ENCODE assay signal across 21 cellular contexts in the genomic region with DNA sequence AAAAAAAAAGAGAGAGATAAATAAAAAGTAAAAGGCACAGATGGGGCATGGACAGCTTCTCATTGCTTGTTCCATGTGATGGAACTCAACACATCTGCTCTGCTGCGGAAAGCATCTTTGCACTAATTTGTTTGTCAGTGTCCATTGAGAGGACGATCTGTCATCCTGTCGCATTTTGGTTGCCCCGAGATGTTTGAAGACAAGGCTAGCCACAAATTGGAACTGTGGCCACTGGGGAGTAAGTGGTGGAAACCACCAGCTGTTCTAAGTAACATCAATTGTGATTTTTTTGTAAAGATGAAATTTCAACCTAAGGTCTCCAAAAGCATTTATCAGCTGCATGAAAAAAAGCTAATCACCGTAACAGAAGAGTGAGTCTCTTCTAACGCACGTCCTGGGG.
DNase-seq lines count a peak whose midpoint lies in the region; ATAC-seq and TF ChIP-seq lines count a peak whose summit lies in the region.
"Had no signal": no experiment of that assay in that cellular context is flagged by ENCODE, and none has a peak within 500 bp of the region (broad histone marks: within the 10 kb centered on the region; RNA-seq: fewer than 3 reads in every experiment).

No MANE protein-coding gene starts in this region.

- H3K9ac ChIP-seq in Karpas-422 (ENCODE audit: low read length) = peak overlapping the region; percentile 51

- intact Hi-C loops in heart left ventricle (cut with DNase I) = loop anchor here in 1 of 10 donors (10.0 kb wide), 1 partner anchor 1620 kb away; no protein-coding TSS in a partner anchor

- H3K9me3 ChIP-seq in right atrium auricular region (no peaks in the 10 kb centered on the region), heart left ventricle (peaks cover 0 to 2% (median 0%) of the 10 kb centered on the region in 12 donors), Karpas-422 (ENCODE audit: low read length) (no peaks in the 10 kb centered on the region), WERI-Rb-1 (ENCODE audit: severe bottlenecking) (no peaks in the 10 kb centered on the region)
- H3K9me3 ChIP-seq: MG63, Peyer's patch had no signal

- WGBS in heart left ventricle, 4 donors = 68 to 81% (median 75%) methylated on average over 7 of the region's 7 CpGs

- no peaks in the 10 kb centered on the region for H3K9me3 Mint-ChIP-seq in memory B cell

- H3K36me3 ChIP-seq in right atrium auricular region = no peaks in the 10 kb centered on the region
- no peaks in the 10 kb centered on the region for H3K36me3 ChIP-seq in heart left ventricle
- no peaks in the 10 kb centered on the region for H3K36me3 ChIP-seq in Karpas-422 (ENCODE audit: insufficient read depth, low read length)
- no peaks in the 10 kb centered on the region for H3K36me3 ChIP-seq in WERI-Rb-1
- H3K36me3 ChIP-seq: MG63, Peyer's patch had no signal

- H3K4me1 Mint-ChIP-seq in memory B cell = peaks cover 55% of the 10 kb centered on the region

- peak overlapping the region; percentile 22 for H3K27ac Mint-ChIP-seq in memory B cell
- H3K27ac Mint-ChIP-seq: CD14-positive monocyte, T-cell had no signal

- no peak for TF ChIP-seq POLR2A in heart left ventricle (IDR thresholded peaks at IDR 0.05)

- H3K27me3 ChIP-seq in right atrium auricular region = no peaks in the 10 kb centered on the region
- peaks cover 0 to 30% (median 0%) of the 10 kb centered on the region in 9 donors for H3K27me3 ChIP-seq in heart left ventricle
- no peaks in the 10 kb centered on the region for H3K27me3 ChIP-seq in Karpas-422 (ENCODE audit: low read length)
- peaks cover 3% of the 10 kb centered on the region for H3K27me3 ChIP-seq in WERI-Rb-1 (ENCODE audit: insufficient read depth, low read depth, severe bottlenecking)
- H3K27me3 ChIP-seq: Peyer's patch had no signal

- DNase-seq in right atrium auricular region (ENCODE audit: low spot score) (peak; percentile 30), heart left ventricle (no peak), Karpas-422 (peak; percentile 63), memory B cell (ENCODE audit: low spot score in 2 of 2) (no peak), occipital lobe (lab: John Stamatoyannopoulos, UW) (no peak), amniotic stem cell (lab: John Stamatoyannopoulos, UW) (no peak), WERI-Rb-1 (no peak)
- DNase-seq in stimulated activated CD4-positive, alpha-beta T cell treated with anti-CD3 and anti-CD28 coated beads, Interleukin-12 subunit alpha, Interleukin-12 subunit beta, amount 100 ng/mL, for 4 hours = no peak
- DNase-seq: 8988T, DMS79, IMR-90, MG63, NCI-H1048, NCI-H1417 treated with DMSO at 0.1 percent for 48 hours, NCI-H187 treated with DMSO at 0.1 percent for 48 hours, NCI-H345, NCI-H524 treated with DMSO at 0.1 percent for 48 hours, NCI-H82, T-cell had no signal

- H3K4me3 ChIP-seq in right atrium auricular region = no peak overlapping the region
- no peak overlapping the region for H3K4me3 ChIP-seq in heart left ventricle
- no peak overlapping the region for H3K4me3 ChIP-seq in Karpas-422 (ENCODE audit: low read length)
- H3K4me3 ChIP-seq in WERI-Rb-1 (ENCODE audit: low read depth, low read length) = no peak overlapping the region
- H3K4me3 ChIP-seq: MG63, Peyer's patch had no signal

- no peaks in the 10 kb centered on the region for H3K27me3 Mint-ChIP-seq in memory B cell

- H3K79me2 ChIP-seq in Karpas-422 (ENCODE audit: low read length) = no peaks in the 10 kb centered on the region

- H3K4me1 ChIP-seq in right atrium auricular region = no peaks in the 10 kb centered on the region
- peaks cover 0 to 4% (median 0%) of the 10 kb centered on the region in 12 donors for H3K4me1 ChIP-seq in heart left ventricle
- H3K4me1 ChIP-seq in Karpas-422 (ENCODE audit: low read length) = peaks cover 80% of the 10 kb centered on the region

- H3K4me3 Mint-ChIP-seq in memory B cell = peak overlapping the region; percentile 32
- H3K4me3 Mint-ChIP-seq: CD14-positive monocyte, T-cell had no signal

- peak overlapping the region; percentile 52 for H3K4me2 ChIP-seq in Karpas-422 (ENCODE audit: low read depth, low read length, poor library complexity, severe bottlenecking)

- H2AFZ ChIP-seq in Karpas-422 (ENCODE audit: low read length) = 0 out of 2 replicates have a peak overlapping the region, but pooled peaks have one; percentile 5

- no peaks in the 10 kb centered on the region for H3K9me2 ChIP-seq in Karpas-422 (replicated peaks; ENCODE audit: insufficient read depth, low read length)

- H3K36me3 Mint-ChIP-seq in memory B cell = no peaks in the 10 kb centered on the region
- H3K36me3 Mint-ChIP-seq: CD14-positive monocyte, T-cell had no signal

- ATAC-seq in heart left ventricle (no peak), memory B cell (ENCODE audit: low read depth) (peak; percentile 4)
- ATAC-seq: T-cell had no signal

- no peak for TF ChIP-seq CTCF in right atrium auricular region (IDR thresholded peaks at IDR 0.05)
- no peak for TF ChIP-seq CTCF in heart left ventricle (IDR thresholded peaks at IDR 0.05)
- no peak for TF ChIP-seq CTCF in WERI-Rb-1 (IDR thresholded peaks at IDR 0.05; ENCODE audit: low read depth, low read length)

- no peak overlapping the region for H3K27ac ChIP-seq in right atrium auricular region
- no peak overlapping the region for H3K27ac ChIP-seq in heart left ventricle
- H3K27ac ChIP-seq in Karpas-422 (ENCODE audit: low read length) = peak overlapping the region; percentile 93
- H3K27ac ChIP-seq in WERI-Rb-1 = no peak overlapping the region

- H4K20me1 ChIP-seq in Karpas-422 (ENCODE audit: insufficient read depth, low read depth, low read length) = no peaks in the 10 kb centered on the region

Comparison
In these comparisons a context has a peak if more than half of its experiments do, and no peak if none do; other contexts are left out.
1. DNase-seq: peak in right atrium auricular region (single experiment) and Karpas-422 (single experiment); none in heart left ventricle (0 of 5), memory B cell (0 of 2), stimulated activated CD4-positive, alpha-beta T cell treated with anti-CD3 and anti-CD28 coated beads, Interleukin-12 subunit alpha, Interleukin-12 subunit beta, amount 100 ng/mL, for 4 hours (single experiment), occipital lobe (single experiment), amniotic stem cell (single experiment) and WERI-Rb-1 (single experiment).